8 cellular contexts compared by ENCODE assay signal in genomic region chr7:150973571-150974451, GRCh38. TPM values are rescaled to one million over a fixed set of nuclear protein-coding genes. Genes with fewer than 3 reads are reported as not detected.
DNase-seq lines count a peak whose midpoint lies in the region; ATAC-seq, FAIRE-seq and TF ChIP-seq lines count a peak whose summit lies in the region.

No MANE protein-coding gene starts in this region.

- no peaks in the 10 kb centered on the region for H3K36me3 ChIP-seq in HepG2 (replicated peaks in 1 of 2; ENCODE audit: control insufficient read depth in 1 of 2, insufficient read depth in 2 of 2, low read length in 2 of 2)
- H3K36me3 ChIP-seq in right lobe of liver = no peaks in the 10 kb centered on the region
- H3K36me3 ChIP-seq in tibial artery = no peaks in the 10 kb centered on the region

- no peak overlapping the region for H2AFZ ChIP-seq in HepG2 (ENCODE audit: low read length)

- POLR2A ChIA-PET in HepG2 (lab: Yijun Ruan, JAX) = interaction anchor here (0.5 kb wide), 1 partner anchor 13 kb away, joined by 3 read pairs; no protein-coding TSS in a partner anchor

- H4K20me1 ChIP-seq in HepG2 (ENCODE audit: insufficient read depth, low read length) = peaks cover 5% of the 10 kb centered on the region; the same call in 1 of the 2 replicates

- H3K4me1 ChIP-seq in HepG2 (ENCODE audit: insufficient read depth, low read length) = peaks cover 34% of the 10 kb centered on the region
- H3K4me1 ChIP-seq in right lobe of liver = peaks cover 0 to 10% (median 0%) of the 10 kb centered on the region in 4 donors
- H3K4me1 ChIP-seq in right cardiac atrium (ENCODE audit: control insufficient read depth, insufficient read depth, low read length) = peaks cover 7% of the 10 kb centered on the region
- peaks cover 0 to 31% (median 24%) of the 10 kb centered on the region in 4 donors for H3K4me1 ChIP-seq in tibial artery

- H3K9ac ChIP-seq in HepG2 (ENCODE audit: insufficient read depth, low read depth, low read length) = no peak overlapping the region

- TF ChIP-seq EP300 in HepG2 (IDR thresholded peaks at IDR 0.05; ENCODE audit: low read depth in 2 of 2, low read length in 2 of 2) = no peak
- TF ChIP-seq EP300 in HepG2 (CRISPR knock-in tag; IDR thresholded peaks at IDR 0.05; ENCODE audit: borderline replicate concordance) = no peak

- intact Hi-C loops in HepG2 (cut with micrococcal nuclease; ENCODE audit: unreplicated experiment) (no loop called here), right lobe of liver (cut with DNase I) (no loop called here), right cardiac atrium (cut with DNase I) (no loop called here), tibial artery (cut with DNase I; ENCODE audit: low total_unique reads) (no loop called here)

- H3K9me3 ChIP-seq in HepG2 (ENCODE audit: low read length) (no peaks in the 10 kb centered on the region), right lobe of liver (no peaks in the 10 kb centered on the region), right cardiac atrium (ENCODE audit: control insufficient read depth, low read length) (no peaks in the 10 kb centered on the region), tibial artery (no peaks in the 10 kb centered on the region)

- TF ChIP-seq POLR2A in HepG2 (IDR thresholded peaks at IDR 0.05; ENCODE audit: insufficient read depth in 1 of 2, low read depth in 2 of 2, low read length in 2 of 2) (no peak), right lobe of liver (IDR thresholded peaks at IDR 0.05) (no peak)

- 0 out of 2 replicates have a peak, but pooled peaks have one; percentile 4 for TF ChIP-seq CTCF in HepG2 (CRISPR knock-in tag; IDR thresholded peaks at IDR 0.05)
- TF ChIP-seq CTCF in right lobe of liver (IDR thresholded peaks at IDR 0.05) = no peak
- no peak for TF ChIP-seq CTCF in tibial artery (IDR thresholded peaks at IDR 0.05)

- no TSS peak for BruUV-seq in HepG2 (replicated peaks; lab: Mats Ljungman, UMichigan)

- WGBS in HepG2 (ENCODE audit: low lambda C conversion rate) = 32% methylated on average over 5 of the region's 27 CpGs
- 11% methylated on average over 7 of the region's 27 CpGs for WGBS in right lobe of liver (ENCODE audit: insufficient coverage, low coverage, low lambda C conversion rate, missing lambda C conversion rate)
- 56% methylated on average over 27 of the region's 27 CpGs for WGBS in right cardiac atrium

- no peak for DNase-seq in HepG2 (ENCODE audit: low spot score)
- DNase-seq in right lobe of liver = no peak
- peak; percentile 74 for DNase-seq in SW480 (ENCODE audit: low spot score)
- DNase-seq in right cardiac atrium = peak in 2 of 3 donors; percentile 47 to 61
- no peak for DNase-seq in tibial artery
- no peak for DNase-seq in NCI-H1048 (lab: John Stamatoyannopoulos, UW)
- DNase-seq in mesenteric fat pad (ENCODE audit: low spot score) = no peak
- no peak for DNase-seq in cortex of kidney (lab: John Stamatoyannopoulos, UW)

- H3K4me3 ChIP-seq in HepG2 (replicated peaks in 1 of 3; ENCODE audit: insufficient read depth in 1 of 3, low read depth in 2 of 3, low read length in 3 of 3) (0 out of 6 replicates have a peak overlapping the region, but pooled peaks of 1 of the 3 experiments have one; percentile 59), right lobe of liver (no peak overlapping the region), right cardiac atrium (ENCODE audit: low read length) (no peak overlapping the region), tibial artery (peak overlapping the region in 1 of 2 donors; percentile 40)

- peak; percentile 11; the same call in 2 of the 3 replicates for ATAC-seq in HepG2
- no peak for ATAC-seq in right lobe of liver
- ATAC-seq in right cardiac atrium = no peak

- TF ChIP-seq RAD21 in HepG2 (CRISPR knock-in tag; IDR thresholded peaks at IDR 0.05) = no peak

- H3K79me2 ChIP-seq in HepG2 (ENCODE audit: insufficient read depth, low read length) = no peaks in the 10 kb centered on the region

- CTCF ChIA-PET in HepG2 (lab: Yijun Ruan, JAX; ENCODE audit: low intra/inter-chr PET ratio, low total read pairs) = no interaction called here

- no peak overlapping the region for H3K27ac ChIP-seq in HepG2 (ENCODE audit: extremely low read length, insufficient read depth, low read length)
- no peak overlapping the region for H3K27ac ChIP-seq in right lobe of liver
- H3K27ac ChIP-seq in right cardiac atrium (ENCODE audit: low read length) = peak overlapping the region; percentile 14
- no peak overlapping the region for H3K27ac ChIP-seq in tibial artery

- in situ Hi-C loops in HepG2 (cut with HindIII; ENCODE audit: extremely low pct_ligation_motif_present, low pct_unique_long_range_greater_than_20kb) = no loop called here

- H3K4me2 ChIP-seq in HepG2 (ENCODE audit: low read depth, low read length) = no peak overlapping the region

- H3K27me3 ChIP-seq in HepG2 (ENCODE audit: control insufficient read depth in 1 of 2, insufficient read depth in 2 of 2, low read length in 2 of 2) (peaks cover 21 to 81% of the 10 kb centered on the region in 2 experiments), right lobe of liver (peaks cover 0 to 8% of the 10 kb centered on the region in 2 donors), right cardiac atrium (ENCODE audit: control insufficient read depth, insufficient read depth) (no peaks in the 10 kb centered on the region), tibial artery (peaks cover 0 to 92% of the 10 kb centered on the region in 2 donors)

- FAIRE-seq in HepG2 (lab: Jason Lieb, UNC) = no peak

RNA-seq across cellular contexts. Expression of gene KCNH2, which starts 4.3 kb away (rescaled TPM):
- total RNA-seq in HepG2 (2016; rRNA removed; fragmentation: Illumina TruSeq; extraction: Trizol) (0.11 TPM in 1 of 2 replicates, not detected in the other), right lobe of liver (under 1 TPM in 5 of 6 experiments, not detected in 1; 0.11 to 0.69 (median 0.18) TPM), right cardiac atrium (100 to 1,000 TPM; 113 to 163 (median 126) TPM), mesenteric fat pad (0.32 TPM)
- total RNA-seq in HepG2 (2016; cell fraction: cytosol; rRNA removed; fragmentation: Illumina TruSeq; extraction: Trizol; ENCODE audit: low read depth) = not detected in 2 replicates
- total RNA-seq in HepG2 (2016; cell fraction: insoluble cytoplasmic fraction; rRNA removed; fragmentation: Illumina TruSeq; extraction: Trizol) = 0.13 TPM in 1 of 2 replicates, not detected in the other
- 0.07 and 0.09 TPM in 2 replicates for total RNA-seq in HepG2 (2016; cell fraction: membrane; rRNA removed; fragmentation: Illumina TruSeq; extraction: Trizol)
- total RNA-seq in HepG2 (2016; cell fraction: nucleus; rRNA removed; fragmentation: Illumina TruSeq; extraction: Trizol) = 0.09 and 0.28 TPM in 2 replicates
- polyA plus RNA-seq in HepG2 (2011; rRNA removed) (0.09 and 0.12 TPM in 2 replicates), right cardiac atrium (132 TPM)
- polyA plus RNA-seq in HepG2 (2011; cell fraction: cytosol; rRNA removed) = 0.09 and 0.11 TPM in 2 replicates
- 0.32 and 0.38 TPM in 2 replicates for polyA plus RNA-seq in HepG2 (2011; cell fraction: nucleus; rRNA removed)
- polyA plus RNA-seq in HepG2 (2012) = 0.07 TPM in 1 of 2 replicates, not detected in the other
- 0.03 TPM in 1 of 2 replicates, not detected in the other for polyA plus RNA-seq in HepG2 (2016; cell fraction: cytosol; fragmentation: Illumina TruSeq; extraction: Trizol; ENCODE audit: low read depth)
- not detected in 2 replicates for polyA plus RNA-seq in HepG2 (2016; cell fraction: insoluble cytoplasmic fraction; fragmentation: Illumina TruSeq; extraction: Trizol; ENCODE audit: low read depth)
- 0.06 TPM in 1 of 2 replicates, not detected in the other for polyA plus RNA-seq in HepG2 (2016; cell fraction: membrane; fragmentation: Illumina TruSeq; extraction: Trizol; ENCODE audit: low read depth)
- not detected in 2 replicates for polyA plus RNA-seq in HepG2 (2016; cell fraction: nucleus; fragmentation: Illumina TruSeq; extraction: Trizol; ENCODE audit: insufficient read depth, low read depth)
- 0.74 and 1.2 TPM in 2 replicates for polyA minus RNA-seq in HepG2 (2011; rRNA and poly(A)+ RNA removed; ENCODE audit: low replicate concordance)
- polyA minus RNA-seq in HepG2 (2011; cell fraction: cytosol; rRNA and poly(A)+ RNA removed) = 0.30 TPM in 1 of 2 replicates, not detected in the other
- 0.13 TPM in 1 of 2 replicates, not detected in the other for polyA minus RNA-seq in HepG2 (2011; cell fraction: nucleus; rRNA and poly(A)+ RNA removed)

RNA-seq across cellular contexts. Expression of gene NOS3, which starts 17.0 kb away (rescaled TPM):
- total RNA-seq in HepG2 (2016; rRNA removed; fragmentation: Illumina TruSeq; extraction: Trizol) (3.7 and 4.8 TPM in 2 replicates), right lobe of liver (1 to 10 TPM; 2.4 to 9.2 (median 5.0) TPM), right cardiac atrium (10 to 100 TPM; 20.5 to 80.4 (median 24.7) TPM), mesenteric fat pad (57.1 TPM)
- total RNA-seq in HepG2 (2016; cell fraction: cytosol; rRNA removed; fragmentation: Illumina TruSeq; extraction: Trizol; ENCODE audit: low read depth) = 2.6 and 2.9 TPM in 2 replicates
- 4.2 and 4.4 TPM in 2 replicates for total RNA-seq in HepG2 (2016; cell fraction: insoluble cytoplasmic fraction; rRNA removed; fragmentation: Illumina TruSeq; extraction: Trizol)
- 3.6 and 5.1 TPM in 2 replicates for total RNA-seq in HepG2 (2016; cell fraction: membrane; rRNA removed; fragmentation: Illumina TruSeq; extraction: Trizol)
- 3.2 and 5.3 TPM in 2 replicates for total RNA-seq in HepG2 (2016; cell fraction: nucleus; rRNA removed; fragmentation: Illumina TruSeq; extraction: Trizol)
- polyA plus RNA-seq in HepG2 (2011; rRNA removed) (7.5 and 10.1 TPM in 2 replicates), right cardiac atrium (13.5 TPM)
- 5.8 and 10.0 TPM in 2 replicates for polyA plus RNA-seq in HepG2 (2011; cell fraction: cytosol; rRNA removed)
- polyA plus RNA-seq in HepG2 (2011; cell fraction: nucleus; rRNA removed) = 17.6 and 19.9 TPM in 2 replicates
- 4.8 and 5.0 TPM in 2 replicates for polyA plus RNA-seq in HepG2 (2012)
- polyA plus RNA-seq in HepG2 (2016; cell fraction: cytosol; fragmentation: Illumina TruSeq; extraction: Trizol; ENCODE audit: low read depth) = 3.9 and 4.8 TPM in 2 replicates
- 7.8 and 8.1 TPM in 2 replicates for polyA plus RNA-seq in HepG2 (2016; cell fraction: insoluble cytoplasmic fraction; fragmentation: Illumina TruSeq; extraction: Trizol; ENCODE audit: low read depth)
- 5.6 and 8.0 TPM in 2 replicates for polyA plus RNA-seq in HepG2 (2016; cell fraction: membrane; fragmentation: Illumina TruSeq; extraction: Trizol; ENCODE audit: low read depth)
- 5.7 and 8.2 TPM in 2 replicates for polyA plus RNA-seq in HepG2 (2016; cell fraction: nucleus; fragmentation: Illumina TruSeq; extraction: Trizol; ENCODE audit: insufficient read depth, low read depth)
- 0.65 and 23.1 TPM in 2 replicates for polyA minus RNA-seq in HepG2 (2011; rRNA and poly(A)+ RNA removed; ENCODE audit: low replicate concordance)
- polyA minus RNA-seq in HepG2 (2011; cell fraction: cytosol; rRNA and poly(A)+ RNA removed) = 8.4 and 12.0 TPM in 2 replicates
- polyA minus RNA-seq in HepG2 (2011; cell fraction: nucleus; rRNA and poly(A)+ RNA removed) = 5.0 and 6.3 TPM in 2 replicates

RNA-seq across cellular contexts. Expression of gene ATG9B, which starts 50.5 kb away (rescaled TPM):
- total RNA-seq in HepG2 (2016; rRNA removed; fragmentation: Illumina TruSeq; extraction: Trizol) (not detected in 2 replicates), right lobe of liver (under 1 TPM in 1 of 6 experiments, not detected in 5; 0.40 TPM), right cardiac atrium (under 1 TPM in 2 of 4 donors, not detected in 2; 0.18 to 0.23 TPM), mesenteric fat pad (not detected)
- total RNA-seq in HepG2 (2016; cell fraction: cytosol; rRNA removed; fragmentation: Illumina TruSeq; extraction: Trizol; ENCODE audit: low read depth) = 0.18 TPM in 1 of 2 replicates, not detected in the other
- 0.04 TPM in 1 of 2 replicates, not detected in the other for total RNA-seq in HepG2 (2016; cell fraction: insoluble cytoplasmic fraction; rRNA removed; fragmentation: Illumina TruSeq; extraction: Trizol)
- total RNA-seq in HepG2 (2016; cell fraction: membrane; rRNA removed; fragmentation: Illumina TruSeq; extraction: Trizol) = not detected in 2 replicates
- total RNA-seq in HepG2 (2016; cell fraction: nucleus; rRNA removed; fragmentation: Illumina TruSeq; extraction: Trizol) = 0.13 TPM in 1 of 2 replicates, not detected in the other
- polyA plus RNA-seq in HepG2 (2011; rRNA removed) (0.24 and 0.39 TPM in 2 replicates), right cardiac atrium (0.43 TPM)
- polyA plus RNA-seq in HepG2 (2011; cell fraction: cytosol; rRNA removed) = 0.13 and 0.15 TPM in 2 replicates
- 2.9 and 3.2 TPM in 2 replicates for polyA plus RNA-seq in HepG2 (2011; cell fraction: nucleus; rRNA removed)
- 0.51 and 0.72 TPM in 2 replicates for polyA plus RNA-seq in HepG2 (2012)
- polyA plus RNA-seq in HepG2 (2016; cell fraction: cytosol; fragmentation: Illumina TruSeq; extraction: Trizol; ENCODE audit: low read depth) = not detected in 2 replicates
- not detected in 2 replicates for polyA plus RNA-seq in HepG2 (2016; cell fraction: insoluble cytoplasmic fraction; fragmentation: Illumina TruSeq; extraction: Trizol; ENCODE audit: low read depth)
- polyA plus RNA-seq in HepG2 (2016; cell fraction: membrane; fragmentation: Illumina TruSeq; extraction: Trizol; ENCODE audit: low read depth) = not detected in 2 replicates
- 0.12 and 0.88 TPM in 2 replicates for polyA plus RNA-seq in HepG2 (2016; cell fraction: nucleus; fragmentation: Illumina TruSeq; extraction: Trizol; ENCODE audit: insufficient read depth, low read depth)
- polyA minus RNA-seq in HepG2 (2011; rRNA and poly(A)+ RNA removed; ENCODE audit: low replicate concordance) = 0.08 TPM in 1 of 2 replicates, not detected in the other
- not detected in 2 replicates for polyA minus RNA-seq in HepG2 (2011; cell fraction: cytosol; rRNA and poly(A)+ RNA removed)
- 0.25 and 0.26 TPM in 2 replicates for polyA minus RNA-seq in HepG2 (2011; cell fraction: nucleus; rRNA and poly(A)+ RNA removed)

RNA-seq across cellular contexts. Expression of gene ABCB8, which starts 54.4 kb away (rescaled TPM):
- total RNA-seq in HepG2 (2016; rRNA removed; fragmentation: Illumina TruSeq; extraction: Trizol) (7.2 and 16.7 TPM in 2 replicates), right lobe of liver (10 to 100 TPM; 22.3 to 33.8 (median 26.8) TPM), right cardiac atrium (10 to 100 TPM; 20.9 to 24.5 (median 23.4) TPM), mesenteric fat pad (27.6 TPM)
- 1.1 and 2.0 TPM in 2 replicates for total RNA-seq in HepG2 (2016; cell fraction: cytosol; rRNA removed; fragmentation: Illumina TruSeq; extraction: Trizol; ENCODE audit: low read depth)
- 7.2 and 16.4 TPM in 2 replicates for total RNA-seq in HepG2 (2016; cell fraction: insoluble cytoplasmic fraction; rRNA removed; fragmentation: Illumina TruSeq; extraction: Trizol)
- total RNA-seq in HepG2 (2016; cell fraction: membrane; rRNA removed; fragmentation: Illumina TruSeq; extraction: Trizol) = 3.4 and 3.7 TPM in 2 replicates
- total RNA-seq in HepG2 (2016; cell fraction: nucleus; rRNA removed; fragmentation: Illumina TruSeq; extraction: Trizol) = 12.9 and 13.9 TPM in 2 replicates
- polyA plus RNA-seq in HepG2 (2011; rRNA removed) (6.6 and 6.9 TPM in 2 replicates), right cardiac atrium (19.6 TPM)
- 3.9 and 9.1 TPM in 2 replicates for polyA plus RNA-seq in HepG2 (2011; cell fraction: cytosol; rRNA removed)
- 20.5 and 25.6 TPM in 2 replicates for polyA plus RNA-seq in HepG2 (2011; cell fraction: nucleus; rRNA removed)
- 4.2 and 4.4 TPM in 2 replicates for polyA plus RNA-seq in HepG2 (2012)
- 1.5 and 1.9 TPM in 2 replicates for polyA plus RNA-seq in HepG2 (2016; cell fraction: cytosol; fragmentation: Illumina TruSeq; extraction: Trizol; ENCODE audit: low read depth)
- polyA plus RNA-seq in HepG2 (2016; cell fraction: insoluble cytoplasmic fraction; fragmentation: Illumina TruSeq; extraction: Trizol; ENCODE audit: low read depth) = 5.2 and 6.7 TPM in 2 replicates
- 2.6 and 2.9 TPM in 2 replicates for polyA plus RNA-seq in HepG2 (2016; cell fraction: membrane; fragmentation: Illumina TruSeq; extraction: Trizol; ENCODE audit: low read depth)
- 23.3 and 23.7 TPM in 2 replicates for polyA plus RNA-seq in HepG2 (2016; cell fraction: nucleus; fragmentation: Illumina TruSeq; extraction: Trizol; ENCODE audit: insufficient read depth, low read depth)
- polyA minus RNA-seq in HepG2 (2011; rRNA and poly(A)+ RNA removed; ENCODE audit: low replicate concordance) = 34.8 and 52.5 TPM in 2 replicates
- polyA minus RNA-seq in HepG2 (2011; cell fraction: cytosol; rRNA and poly(A)+ RNA removed) = 7.6 and 11.1 TPM in 2 replicates
- polyA minus RNA-seq in HepG2 (2011; cell fraction: nucleus; rRNA and poly(A)+ RNA removed) = 13.7 and 16.2 TPM in 2 replicates

Comparison
In these comparisons a context has a peak if more than half of its experiments do, and no peak if none do; other contexts are left out.
1. DNase-seq: peak in SW480 (single experiment) and right cardiac atrium (2 of 3); none in HepG2 (single experiment), right lobe of liver (0 of 3), tibial artery (0 of 2), NCI-H1048 (single experiment), mesenteric fat pad (single experiment) and cortex of kidney (single experiment).
2. RNA of gene KCNH2, which starts 4.3 kb away (total RNA-seq): 113 to 163 TPM in right cardiac atrium; 0.32 TPM in mesenteric fat pad (single experiment), 0.11 to 0.69 TPM in right lobe of liver and 0.07 to 0.28 TPM in HepG2; every median in the first group is over 10 times any median in the second.